Comparison of ENCODE assay signal across 21 cellular contexts in genomic region chr5:151024894-151025606, GRCh38. TPM values are rescaled to one million over a fixed set of nuclear protein-coding genes. Genes with fewer than 3 reads are reported as not detected.
DNase-seq lines count a peak whose midpoint lies in the region; ATAC-seq and TF ChIP-seq lines count a peak whose summit lies in the region.
"Had no signal": no experiment of that assay in that cellular context is flagged by ENCODE, and none has a peak within 500 bp of the region (broad histone marks: within the 10 kb centered on the region; RNA-seq: fewer than 3 reads in every experiment).

No MANE protein-coding gene starts in this region.

- no peak overlapping the region for H2BK15ac ChIP-seq in neuronal stem cell (ENCODE audit: low read length)

- no peak overlapping the region for H3K4me2 ChIP-seq in neuronal stem cell (ENCODE audit: insufficient read depth, low read length, poor library complexity, severe bottlenecking)

- H2AK5ac ChIP-seq in neuronal stem cell (ENCODE audit: low read depth, low read length) = no peak overlapping the region

- H3K4me1 ChIP-seq in right atrium auricular region = peaks cover 0 to 91% of the 10 kb centered on the region in 2 donors
- H3K4me1 ChIP-seq in esophagus squamous epithelium = peaks cover 42 to 98% (median 59%) of the 10 kb centered on the region in 3 donors
- H3K4me1 ChIP-seq in gastrocnemius medialis = peaks cover 66 to 73% of the 10 kb centered on the region in 2 donors
- H3K4me1 ChIP-seq in neuronal stem cell (ENCODE audit: control insufficient read depth in 2 of 2, insufficient read depth in 1 of 2, low read depth in 1 of 2, low read length in 2 of 2) = no peaks in the 10 kb centered on the region

- no peak overlapping the region for H2BK120ac ChIP-seq in neuronal stem cell (ENCODE audit: low read depth, low read length)

- H3K27ac ChIP-seq in right atrium auricular region = peak overlapping the region; percentile 97 to 98
- peak overlapping the region; percentile 79 to 96 (median 90) for H3K27ac ChIP-seq in esophagus squamous epithelium
- peak overlapping the region; percentile 94 to 99 (median 96) for H3K27ac ChIP-seq in gastrocnemius medialis
- H3K27ac ChIP-seq in neuronal stem cell (replicated peaks; ENCODE audit: low read length) = no peak overlapping the region
- H3K27ac ChIP-seq: BLaER1 treated with 17β-estradiol and CSF1 and Interleukin-3, amounts not matched to agents 10 nM and 100 nM had no signal

- no peaks in the 10 kb centered on the region for H3K9me3 ChIP-seq in right atrium auricular region
- H3K9me3 ChIP-seq in esophagus squamous epithelium = no peaks in the 10 kb centered on the region
- no peaks in the 10 kb centered on the region for H3K9me3 ChIP-seq in gastrocnemius medialis
- H3K9me3 ChIP-seq in neuronal stem cell (replicated peaks in 1 of 2; ENCODE audit: control insufficient read depth in 2 of 2, insufficient read depth in 1 of 2, low read depth in 1 of 2, low read length in 2 of 2) = no peaks in the 10 kb centered on the region
- H3K9me3 ChIP-seq: BLaER1 treated with 17β-estradiol and CSF1 and Interleukin-3, amounts not matched to agents 10 nM and 100 nM had no signal

- TF ChIP-seq CTCF in right atrium auricular region (IDR thresholded peaks at IDR 0.05) (no peak), esophagus squamous epithelium (IDR thresholded peaks at IDR 0.05) (no peak), gastrocnemius medialis (IDR thresholded peaks at IDR 0.05 in 4 of 5, conservative IDR thresholded peaks at IDR 0.05 in 1 of 5) (no peak)

- intact Hi-C loops in left cardiac atrium (cut with DNase I) = no loop called here
- intact Hi-C loops in esophagus squamous epithelium (cut with DNase I) = no loop called here
- intact Hi-C loops in gastrocnemius medialis (cut with DNase I; ENCODE audit: low total_unique reads) = loop anchor here (10.0 kb wide), 1 partner anchor 370 kb away; no protein-coding TSS in a partner anchor

- no peak overlapping the region for H2AFZ ChIP-seq in neuronal stem cell (ENCODE audit: low read length)

- ATAC-seq in left cardiac atrium = no peak
- no peak for ATAC-seq in gastrocnemius medialis
- no peak for ATAC-seq in GM19452 (IDR thresholded peaks at IDR 0.05; ENCODE audit: unreplicated experiment)
- no peak for ATAC-seq in HG02759 (IDR thresholded peaks at IDR 0.05; ENCODE audit: unreplicated experiment)
- ATAC-seq: activated CD8-positive, alpha-beta T cell treated with anti-CD3 and anti-CD28 coated beads, Interleukin-2, amount 10 ng/mL, durations not matched to agents 7 days and 5 days; sciatic nerve; WTC11 had no signal

- TF ChIP-seq POLR2A in esophagus squamous epithelium (IDR thresholded peaks at IDR 0.05) = no peak
- no peak for TF ChIP-seq POLR2A in gastrocnemius medialis (IDR thresholded peaks at IDR 0.05)

- H3K23ac ChIP-seq in neuronal stem cell (ENCODE audit: low read depth, low read length, poor library complexity) = no peak overlapping the region

- H3K4ac ChIP-seq in neuronal stem cell (ENCODE audit: low read length) = no peak overlapping the region

- H3K9ac ChIP-seq in neuronal stem cell (ENCODE audit: low read depth, low read length, poor library complexity) = no peak overlapping the region
- H3K9ac ChIP-seq: BLaER1 treated with 17β-estradiol and CSF1 and Interleukin-3, amounts not matched to agents 10 nM and 100 nM had no signal

- H3K36me3 ChIP-seq in right atrium auricular region (peaks cover 66% of the 10 kb centered on the region), esophagus squamous epithelium (peaks cover 0 to 57% (median 25%) of the 10 kb centered on the region in 3 donors), gastrocnemius medialis (peaks cover 3 to 44% of the 10 kb centered on the region in 2 donors), neuronal stem cell (replicated peaks in 1 of 2; ENCODE audit: control insufficient read depth in 2 of 2, insufficient read depth in 2 of 2, low read length in 2 of 2) (peaks cover 6 to 19% of the 10 kb centered on the region in 2 donors)

- H2BK12ac ChIP-seq in neuronal stem cell (ENCODE audit: low read length) = no peak overlapping the region

- no peak overlapping the region for H3K18ac ChIP-seq in neuronal stem cell (ENCODE audit: low read length)

- H3K79me1 ChIP-seq in neuronal stem cell (ENCODE audit: low read depth, low read length) = no peaks in the 10 kb centered on the region

- no peak overlapping the region for H4K8ac ChIP-seq in neuronal stem cell (ENCODE audit: low read depth, low read length)

- H3K14ac ChIP-seq in neuronal stem cell (ENCODE audit: low read length) = no peak overlapping the region

- DNase-seq in right atrium auricular region (ENCODE audit: low spot score) (no peak), left cardiac atrium (no peak), esophagus squamous epithelium (lab: John Stamatoyannopoulos, UW) (no peak), gastrocnemius medialis (no peak), neuronal stem cell (ENCODE audit: low spot score) (no peak), anterior cingulate cortex (lab: John Stamatoyannopoulos, UW) (no peak)
- DNase-seq: activated CD8-positive, alpha-beta T cell treated with anti-CD3 and anti-CD28 coated beads, Interleukin-2, amount 10 ng/mL, durations not matched to agents 7 days and 5 days; activated naive CD8-positive, alpha-beta T cell treated with anti-CD3 and anti-CD28 coated beads for 36 hours; activated T-cell treated with anti-CD3 and anti-CD28 coated beads, Interleukin-2, amount 50 U/mL, for 48 hours; head of caudate nucleus; HFFc6; Karpas-422; NCI-H1105 treated with DMSO at 0.1 percent for 48 hours; NCI-H2107; NCI-H526 treated with DMSO at 0.1 percent for 48 hours; substantia nigra had no signal

- H2BK5ac ChIP-seq in neuronal stem cell (ENCODE audit: low read length) = no peak overlapping the region

- no peak overlapping the region for H3K4me3 ChIP-seq in right atrium auricular region
- peak overlapping the region in 3 of 4 donors; percentile 66 to 87 (median 80) for H3K4me3 ChIP-seq in esophagus squamous epithelium
- peak overlapping the region; percentile 35 to 95 (median 88) for H3K4me3 ChIP-seq in gastrocnemius medialis
- no peak overlapping the region for H3K4me3 ChIP-seq in neuronal stem cell (ENCODE audit: low read length in 2 of 2)
- H3K4me3 ChIP-seq: BLaER1 treated with 17β-estradiol and CSF1 and Interleukin-3, amounts not matched to agents 10 nM and 100 nM had no signal

- WGBS in esophagus squamous epithelium, 2 donors = 94 to 99% methylated on average over 10 to 11 of the region's 11 CpGs
- no CpG with 5 or more reads among the region's 11 CpGs for WGBS in neuronal stem cell (ENCODE audit: extremely low coverage in 2 of 2, insufficient read length in 2 of 2, insufficient replicate concordance in 1 of 2), 2 donors

- no peak overlapping the region for H4K91ac ChIP-seq in neuronal stem cell (ENCODE audit: low read depth, low read length, poor library complexity)

- H3K27me3 ChIP-seq in right atrium auricular region (no peaks in the 10 kb centered on the region), esophagus squamous epithelium (no peaks in the 10 kb centered on the region), gastrocnemius medialis (no peaks in the 10 kb centered on the region), neuronal stem cell (ENCODE audit: control insufficient read depth in 3 of 3, insufficient read depth in 3 of 3, low read depth in 1 of 3, low read length in 3 of 3) (peaks cover 0 to 13% (median 0%) of the 10 kb centered on the region in 3 experiments)

- in situ Hi-C loops in gastrocnemius medialis (cut with MboI; ENCODE audit: low sequenced_read_pairs in 4 of 4) = no loop called here

RNA-seq across cellular contexts. Expression of gene GPX3, which starts 4.7 kb away (rescaled TPM):
- total RNA-seq in right atrium auricular region = 1,000 to 10,000 TPM; 2,222 to 2,480 TPM
- total RNA-seq in left cardiac atrium = 1,000 to 10,000 TPM; 1,172 to 1,220 TPM
- total RNA-seq in esophagus squamous epithelium = 1,000 to 10,000 TPM in 1 of 4 donors, 100 to 1,000 TPM in 3; 166 to 1,028 (median 489) TPM
- total RNA-seq in gastrocnemius medialis = 1,000 to 10,000 TPM in 1 of 4 donors, 100 to 1,000 TPM in 3; 504 to 1,227 (median 655) TPM
- polyA plus RNA-seq in neuronal stem cell (2013, experiment 1 of 2) = 17.7 TPM
- polyA plus RNA-seq in neuronal stem cell (2013, experiment 2 of 2) = 16.6 TPM
- total RNA-seq: activated CD8-positive, alpha-beta T cell treated with anti-CD3 and anti-CD28 coated beads, Interleukin-2, amount 10 ng/mL, durations not matched to agents 7 days and 5 days; activated naive CD8-positive, alpha-beta T cell treated with anti-CD3 and anti-CD28 coated beads for 36 hours had no signal

RNA-seq across cellular contexts. Expression of gene TNIP1, which starts 55.8 kb away (rescaled TPM):
- total RNA-seq in right atrium auricular region (10 to 100 TPM; 68.9 to 92.6 TPM), left cardiac atrium (100 to 1,000 TPM in 1 of 2 donors, 10 to 100 TPM in 1; 80.4 to 101 TPM), esophagus squamous epithelium (100 to 1,000 TPM in 1 of 4 donors, 10 to 100 TPM in 3; 55.5 to 109 (median 95.4) TPM), gastrocnemius medialis (100 to 1,000 TPM; 112 to 228 (median 188) TPM)
- 23.9 TPM for polyA plus RNA-seq in neuronal stem cell (2013, experiment 1 of 2)
- 23.0 TPM for polyA plus RNA-seq in neuronal stem cell (2013, experiment 2 of 2)

Comparison
In these comparisons a context has a peak if more than half of its experiments do, and no peak if none do; other contexts are left out.
1. H3K4me3 ChIP-seq: peak in esophagus squamous epithelium (3 of 4) and gastrocnemius medialis (4 of 4); none in right atrium auricular region (0 of 2) and neuronal stem cell (0 of 2).